ENCODE assay signal across 9 cellular contexts in genomic region chr5:160370713-160371034, GRCh38. TPM values are rescaled to one million over a fixed set of nuclear protein-coding genes. Genes with fewer than 3 reads are reported as not detected.
DNase-seq lines count a peak whose midpoint lies in the region; ATAC-seq and TF ChIP-seq lines count a peak whose summit lies in the region.
"Had no signal": no experiment of that assay in that cellular context is flagged by ENCODE, and none has a peak within 500 bp of the region (broad histone marks: within the 10 kb centered on the region; RNA-seq: fewer than 3 reads in every experiment).

No MANE protein-coding gene starts in this region.

- H3K18ac ChIP-seq in mesendoderm (ENCODE audit: low read length): no peak overlapping the region

- H3K4me2 ChIP-seq in mesendoderm (ENCODE audit: low read length): peak overlapping the region; percentile 54

- no peaks in the 10 kb centered on the region for H3K9me3 ChIP-seq in transverse colon

- no peak overlapping the region for H3K4ac ChIP-seq in mesendoderm (ENCODE audit: low read depth, low read length)

- H3K4me1 Mint-ChIP-seq in activated CD8-positive, alpha-beta memory T cell treated with anti-CD3 and anti-CD28 coated beads, Interleukin-2, amount 10 ng/mL, durations not matched to agents 7 days and 5 days: peaks cover 9% of the 10 kb centered on the region
- peaks cover 13% of the 10 kb centered on the region for H3K4me1 Mint-ChIP-seq in activated T-helper 1 cell treated with anti-CD3 and anti-CD28 coated beads, Interleukin-12 subunit alpha, Interleukin-12 subunit beta, Interleukin-2, Interleukin-4 antibody, amounts not matched to agents 30 ng/mL and 10 ng/mL and 1 ng/mL, durations not matched to agents 14 hours and 24 hours and 36 hours (ENCODE audit: low read depth)

- intact Hi-C loops in transverse colon (cut with DNase I; ENCODE audit: low total_unique reads): no loop called here
- intact Hi-C loops in activated T-helper 1 cell treated with anti-CD3 and anti-CD28 coated beads, Interleukin-12 subunit alpha, Interleukin-12 subunit beta, Interleukin-2, Interleukin-4 antibody, amounts not matched to agents 30 ng/mL and 10 ng/mL and 1 ng/mL, durations not matched to agents 14 hours and 24 hours and 36 hours (cut with micrococcal nuclease): no loop called here

- H3K4me3 Mint-ChIP-seq in activated CD8-positive, alpha-beta memory T cell treated with anti-CD3 and anti-CD28 coated beads, Interleukin-2, amount 10 ng/mL, durations not matched to agents 7 days and 5 days: peak overlapping the region; percentile 27
- H3K4me3 Mint-ChIP-seq in activated T-helper 1 cell treated with anti-CD3 and anti-CD28 coated beads, Interleukin-12 subunit alpha, Interleukin-12 subunit beta, Interleukin-2, Interleukin-4 antibody, amounts not matched to agents 30 ng/mL and 10 ng/mL and 1 ng/mL, durations not matched to agents 14 hours and 24 hours and 36 hours: no peak overlapping the region

- H2BK15ac ChIP-seq in mesendoderm (replicated peaks; ENCODE audit: low read depth): no peak overlapping the region

- no peak overlapping the region for H3K23ac ChIP-seq in mesendoderm (ENCODE audit: low read length)

- H3K79me2 ChIP-seq in mesendoderm (ENCODE audit: control insufficient read depth, insufficient read depth, low read length): no peaks in the 10 kb centered on the region

- TF ChIP-seq CTCF in cardiac fibroblast (IDR thresholded peaks at IDR 0.05; ENCODE audit: low read depth, low read length) (no peak), transverse colon (IDR thresholded peaks at IDR 0.05) (no peak)

- peak overlapping the region; percentile 38 for H3K9ac ChIP-seq in mesendoderm (ENCODE audit: low read length)

- no peak overlapping the region for H2AK5ac ChIP-seq in mesendoderm (ENCODE audit: low read length)

- peaks cover 80% of the 10 kb centered on the region for H3K27me3 Mint-ChIP-seq in activated CD8-positive, alpha-beta memory T cell treated with anti-CD3 and anti-CD28 coated beads, Interleukin-2, amount 10 ng/mL, durations not matched to agents 7 days and 5 days
- H3K27me3 Mint-ChIP-seq in activated T-helper 1 cell treated with anti-CD3 and anti-CD28 coated beads, Interleukin-12 subunit alpha, Interleukin-12 subunit beta, Interleukin-2, Interleukin-4 antibody, amounts not matched to agents 30 ng/mL and 10 ng/mL and 1 ng/mL, durations not matched to agents 14 hours and 24 hours and 36 hours (ENCODE audit: insufficient read depth): peaks cover 79% of the 10 kb centered on the region

- H3K4me3 ChIP-seq in cardiac fibroblast (replicated peaks in 1 of 2; ENCODE audit: low read depth in 2 of 2, low read length in 2 of 2) (peak overlapping the region; percentile 48 to 61), mesendoderm (ENCODE audit: low read length) (peak overlapping the region; percentile 14), transverse colon (peak overlapping the region; percentile 42 to 59 (median 51))

- H3K27ac ChIP-seq in mesendoderm (ENCODE audit: low read depth, low read length) (no peak overlapping the region), transverse colon (peak overlapping the region; percentile 52 to 63 (median 58))

- no peak overlapping the region for H2BK120ac ChIP-seq in mesendoderm (ENCODE audit: low read depth, low read length)

- H3K9me3 Mint-ChIP-seq in activated CD8-positive, alpha-beta memory T cell treated with anti-CD3 and anti-CD28 coated beads, Interleukin-2, amount 10 ng/mL, durations not matched to agents 7 days and 5 days (ENCODE audit: low read depth): no peaks in the 10 kb centered on the region
- H3K9me3 Mint-ChIP-seq in activated T-helper 1 cell treated with anti-CD3 and anti-CD28 coated beads, Interleukin-12 subunit alpha, Interleukin-12 subunit beta, Interleukin-2, Interleukin-4 antibody, amounts not matched to agents 30 ng/mL and 10 ng/mL and 1 ng/mL, durations not matched to agents 14 hours and 24 hours and 36 hours: no peaks in the 10 kb centered on the region

- no peak for TF ChIP-seq EP300 in transverse colon (IDR thresholded peaks at IDR 0.05; ENCODE audit: low read depth)

- ATAC-seq in activated CD8-positive, alpha-beta memory T cell treated with anti-CD3 and anti-CD28 coated beads, Interleukin-2, amount 10 ng/mL, durations not matched to agents 7 days and 5 days: no peak

- in situ Hi-C loops in transverse colon (cut with MboI; ENCODE audit: low pct_ligation_motif_present in 1 of 4, low pct_unique_long_range_greater_than_20kb in 1 of 4, low sequenced_read_pairs in 3 of 4): no loop called here

- H4K5ac ChIP-seq in mesendoderm (ENCODE audit: low read length): no peak overlapping the region

- 100% methylated on average over 1 of the region's 12 CpGs for WGBS in mesendoderm (ENCODE audit: extremely low coverage, insufficient coverage, low lambda C conversion rate)
- WGBS in transverse colon (ENCODE audit: low coverage in 1 of 2), 2 donors: 39 to 40% methylated on average over 11 to 12 of the region's 12 CpGs

- DNase-seq in activated CD8-positive, alpha-beta memory T cell treated with anti-CD3 and anti-CD28 coated beads, Interleukin-2, amount 10 ng/mL, durations not matched to agents 7 days and 5 days: no peak
- no peak for DNase-seq in activated CD8-positive, alpha-beta memory T cell treated with anti-CD3 and anti-CD28 coated beads, Interleukin-2, amount 50 U/mL, for 4 hours
- DNase-seq in cardiac fibroblast (ENCODE audit: low read depth in 2 of 2): no peak
- DNase-seq in mesendoderm: no peak
- DNase-seq in transverse colon: no peak
- no peak for DNase-seq in activated T-helper 1 cell treated with anti-CD3 and anti-CD28 coated beads, Interleukin-12 subunit alpha, Interleukin-12 subunit beta, Interleukin-2, Interleukin-4 antibody, amounts not matched to agents 30 ng/mL and 10 ng/mL and 1 ng/mL, durations not matched to agents 14 hours and 24 hours and 36 hours (ENCODE audit: low spot score)
- no peak for DNase-seq in globus pallidus (ENCODE audit: low spot score)
- DNase-seq in SIG-M5 treated with dmso at 0.1 percent for 504 hours (lab: John Stamatoyannopoulos, UW; ENCODE audit: unreplicated experiment): no peak
- DNase-seq: NCI-H1930 had no signal

- H3K79me1 ChIP-seq in mesendoderm (ENCODE audit: low read length): no peaks in the 10 kb centered on the region

- TF ChIP-seq POLR2A in transverse colon (IDR thresholded peaks at IDR 0.05): no peak

- H3K36me3 ChIP-seq in mesendoderm (ENCODE audit: control insufficient read depth, insufficient read depth, low read length) (no peaks in the 10 kb centered on the region), transverse colon (no peaks in the 10 kb centered on the region)

- H2BK5ac ChIP-seq in mesendoderm (ENCODE audit: low read length): no peak overlapping the region

- CTCF ChIA-PET in activated CD8-positive, alpha-beta memory T cell treated with anti-CD3 and anti-CD28 coated beads, Interleukin-2, amount 10 ng/mL, durations not matched to agents 7 days and 5 days (lab: Charles Lee): interaction anchor here (0.6 to 1.3 kb wide), 3 partner anchors 20 to 499 kb away, joined by 3 to 4 read pairs (median 4); no protein-coding TSS in a partner anchor

- H3K4me1 ChIP-seq in mesendoderm (ENCODE audit: control insufficient read depth, low read depth, low read length) (peaks cover 3% of the 10 kb centered on the region), transverse colon (peaks cover 0 to 7% (median 5%) of the 10 kb centered on the region in 4 donors)

- no peaks in the 10 kb centered on the region for H3K36me3 Mint-ChIP-seq in activated CD8-positive, alpha-beta memory T cell treated with anti-CD3 and anti-CD28 coated beads, Interleukin-2, amount 10 ng/mL, durations not matched to agents 7 days and 5 days
- no peaks in the 10 kb centered on the region for H3K36me3 Mint-ChIP-seq in activated T-helper 1 cell treated with anti-CD3 and anti-CD28 coated beads, Interleukin-12 subunit alpha, Interleukin-12 subunit beta, Interleukin-2, Interleukin-4 antibody, amounts not matched to agents 30 ng/mL and 10 ng/mL and 1 ng/mL, durations not matched to agents 14 hours and 24 hours and 36 hours (ENCODE audit: low read depth)

- H3K27me3 ChIP-seq in mesendoderm (ENCODE audit: insufficient read depth, low read length, poor library complexity) (peaks cover 8% of the 10 kb centered on the region), transverse colon (peaks cover 3% of the 10 kb centered on the region)

- no peak overlapping the region for H3K27ac Mint-ChIP-seq in activated CD8-positive, alpha-beta memory T cell treated with anti-CD3 and anti-CD28 coated beads, Interleukin-2, amount 10 ng/mL, durations not matched to agents 7 days and 5 days
- no peak overlapping the region for H3K27ac Mint-ChIP-seq in activated T-helper 1 cell treated with anti-CD3 and anti-CD28 coated beads, Interleukin-12 subunit alpha, Interleukin-12 subunit beta, Interleukin-2, Interleukin-4 antibody, amounts not matched to agents 30 ng/mL and 10 ng/mL and 1 ng/mL, durations not matched to agents 14 hours and 24 hours and 36 hours

- H3K56ac ChIP-seq in mesendoderm (ENCODE audit: low read length): peak overlapping the region; percentile 12

- H4K8ac ChIP-seq in mesendoderm (ENCODE audit: low read depth, low read length): no peak overlapping the region

RNA-seq across cellular contexts. Expression of gene C1QTNF2, which starts 0.2 kb away (rescaled TPM):
- total RNA-seq in activated CD8-positive, alpha-beta memory T cell treated with anti-CD3 and anti-CD28 coated beads, Interleukin-2, amount 10 ng/mL, durations not matched to agents 7 days and 5 days: not detected
- polyA plus RNA-seq in mesendoderm (2013, experiment 1 of 2): 0.35 TPM
- 0.38 TPM for polyA plus RNA-seq in mesendoderm (2013, experiment 2 of 2)
- total RNA-seq in transverse colon: 1 to 10 TPM in 1 of 4 donors, under 1 TPM in 2, not detected in 1; 0.41 to 2.2 (median 0.79) TPM
- total RNA-seq in activated T-helper 1 cell treated with anti-CD3 and anti-CD28 coated beads, Interleukin-12 subunit alpha, Interleukin-12 subunit beta, Interleukin-2, Interleukin-4 antibody, amounts not matched to agents 30 ng/mL and 10 ng/mL and 1 ng/mL, durations not matched to agents 14 hours and 24 hours and 36 hours: not detected in 2 replicates

RNA-seq across cellular contexts. Expression of gene FAM200C, which starts 29.2 kb away (rescaled TPM):
- total RNA-seq in activated CD8-positive, alpha-beta memory T cell treated with anti-CD3 and anti-CD28 coated beads, Interleukin-2, amount 10 ng/mL, durations not matched to agents 7 days and 5 days: under 1 TPM; 0.61 to 0.88 TPM
- 1.0 TPM for polyA plus RNA-seq in mesendoderm (2013, experiment 1 of 2)
- 0.97 TPM for polyA plus RNA-seq in mesendoderm (2013, experiment 2 of 2)
- 1 to 10 TPM in 3 of 4 donors, under 1 TPM in 1; 0.37 to 7.8 (median 2.5) TPM for total RNA-seq in transverse colon
- total RNA-seq in activated T-helper 1 cell treated with anti-CD3 and anti-CD28 coated beads, Interleukin-12 subunit alpha, Interleukin-12 subunit beta, Interleukin-2, Interleukin-4 antibody, amounts not matched to agents 30 ng/mL and 10 ng/mL and 1 ng/mL, durations not matched to agents 14 hours and 24 hours and 36 hours: 0.65 and 0.98 TPM in 2 replicates

RNA-seq across cellular contexts. Expression of gene SLU7, which starts 48.2 kb away (rescaled TPM):
- 10 to 100 TPM; 50.1 to 54.6 TPM for total RNA-seq in activated CD8-positive, alpha-beta memory T cell treated with anti-CD3 and anti-CD28 coated beads, Interleukin-2, amount 10 ng/mL, durations not matched to agents 7 days and 5 days
- polyA plus RNA-seq in mesendoderm (2013, experiment 1 of 2): 37.2 TPM
- 36.5 TPM for polyA plus RNA-seq in mesendoderm (2013, experiment 2 of 2)
- total RNA-seq in transverse colon: 10 to 100 TPM; 10.5 to 69.2 (median 52.5) TPM
- 37.4 and 47.4 TPM in 2 replicates for total RNA-seq in activated T-helper 1 cell treated with anti-CD3 and anti-CD28 coated beads, Interleukin-12 subunit alpha, Interleukin-12 subunit beta, Interleukin-2, Interleukin-4 antibody, amounts not matched to agents 30 ng/mL and 10 ng/mL and 1 ng/mL, durations not matched to agents 14 hours and 24 hours and 36 hours

RNA-seq across cellular contexts. Expression of gene PTTG1, which starts 51.0 kb away (rescaled TPM):
- 100 to 1,000 TPM; 204 to 212 TPM for total RNA-seq in activated CD8-positive, alpha-beta memory T cell treated with anti-CD3 and anti-CD28 coated beads, Interleukin-2, amount 10 ng/mL, durations not matched to agents 7 days and 5 days
- polyA plus RNA-seq in mesendoderm (2013, experiment 1 of 2): 311 TPM
- polyA plus RNA-seq in mesendoderm (2013, experiment 2 of 2): 308 TPM
- total RNA-seq in transverse colon: 10 to 100 TPM in 3 of 4 donors, 1 to 10 TPM in 1; 6.4 to 41.1 (median 15.2) TPM
- 69.9 and 75.5 TPM in 2 replicates for total RNA-seq in activated T-helper 1 cell treated with anti-CD3 and anti-CD28 coated beads, Interleukin-12 subunit alpha, Interleukin-12 subunit beta, Interleukin-2, Interleukin-4 antibody, amounts not matched to agents 30 ng/mL and 10 ng/mL and 1 ng/mL, durations not matched to agents 14 hours and 24 hours and 36 hours

RNA-seq across cellular contexts. Expression of gene CCNJL, which starts 58.3 kb away (rescaled TPM):
- under 1 TPM in 1 of 2 experiments, not detected in 1; 0.23 TPM for total RNA-seq in activated CD8-positive, alpha-beta memory T cell treated with anti-CD3 and anti-CD28 coated beads, Interleukin-2, amount 10 ng/mL, durations not matched to agents 7 days and 5 days
- polyA plus RNA-seq in mesendoderm (2013, experiment 1 of 2): 15.1 TPM
- polyA plus RNA-seq in mesendoderm (2013, experiment 2 of 2): 16.2 TPM
- total RNA-seq in transverse colon: 10 to 100 TPM; 23.9 to 37.6 (median 28.3) TPM
- total RNA-seq in activated T-helper 1 cell treated with anti-CD3 and anti-CD28 coated beads, Interleukin-12 subunit alpha, Interleukin-12 subunit beta, Interleukin-2, Interleukin-4 antibody, amounts not matched to agents 30 ng/mL and 10 ng/mL and 1 ng/mL, durations not matched to agents 14 hours and 24 hours and 36 hours: not detected in 2 replicates
